8 cellular contexts compared by ENCODE assay signal in the genomic region with DNA sequence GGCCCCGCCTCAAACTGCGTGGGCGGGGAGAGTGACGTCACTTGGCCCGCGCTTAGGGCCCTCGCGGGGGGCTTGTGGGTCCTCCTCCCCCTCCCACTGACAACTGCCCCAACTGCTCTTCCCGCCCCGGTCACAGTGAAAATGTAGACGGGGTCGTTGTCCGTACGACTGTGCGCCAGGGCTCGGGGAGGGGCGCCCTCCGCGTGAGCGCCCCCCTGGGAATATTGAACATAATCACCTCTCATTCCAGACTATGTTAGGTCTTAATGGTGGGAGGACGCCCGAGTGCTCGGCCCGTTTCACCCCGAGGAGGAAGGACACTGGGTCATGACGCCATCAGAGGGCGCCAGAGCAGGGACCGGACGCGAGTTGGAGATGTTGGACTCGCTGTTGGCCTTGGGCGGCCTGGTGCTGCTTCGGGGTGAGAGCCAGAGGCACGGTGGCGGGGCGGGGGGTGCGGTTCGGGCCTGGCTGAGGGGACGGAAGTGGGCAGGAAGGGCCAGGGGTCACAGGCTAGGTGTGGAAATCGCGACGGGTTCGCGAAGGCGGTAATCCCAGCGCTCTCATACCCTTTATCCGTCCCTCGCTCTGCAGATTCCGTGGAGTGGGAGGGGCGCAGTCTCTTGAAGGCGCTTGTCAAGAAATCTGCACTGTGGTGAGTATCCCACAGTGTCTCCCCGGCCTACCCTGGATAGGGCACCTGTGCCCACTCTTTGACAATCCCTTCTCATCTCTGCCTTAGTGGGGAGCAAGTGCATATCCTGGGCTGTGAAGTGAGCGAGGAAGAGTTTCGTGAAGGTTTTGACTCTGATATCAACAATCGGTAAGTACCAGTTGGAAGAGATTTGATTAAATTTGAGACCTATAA. TPM values are rescaled to one million over a fixed set of nuclear protein-coding genes. Genes with fewer than 3 reads are reported as not detected.
DNase-seq lines count a peak whose midpoint lies in the region; TF ChIP-seq lines count a peak whose summit lies in the region.

A gene with protein sequence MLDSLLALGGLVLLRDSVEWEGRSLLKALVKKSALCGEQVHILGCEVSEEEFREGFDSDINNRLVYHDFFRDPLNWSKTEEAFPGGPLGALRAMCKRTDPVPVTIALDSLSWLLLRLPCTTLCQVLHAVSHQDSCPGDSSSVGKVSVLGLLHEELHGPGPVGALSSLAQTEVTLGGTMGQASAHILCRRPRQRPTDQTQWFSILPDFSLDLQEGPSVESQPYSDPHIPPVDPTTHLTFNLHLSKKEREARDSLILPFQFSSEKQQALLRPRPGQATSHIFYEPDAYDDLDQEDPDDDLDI (plus strand): TSS at position 40 of the 868 bp plus-strand sequence. CDS start 336 bp downstream, at position 376.

- H3K36me3 ChIP-seq in adipocyte (ENCODE audit: control insufficient read depth, insufficient read depth, low read length, severe bottlenecking) = peaks cover 29% of the 10 kb centered on the region

- peak within 1 kb of the TSS; percentile 100 for H3K27ac Mint-ChIP-seq in HFFc6

- peaks cover 33% of the 10 kb centered on the region for H3K4me1 Mint-ChIP-seq in HFFc6 (ENCODE audit: low read depth)

- H3K9me3 ChIP-seq in adipocyte (ENCODE audit: control insufficient read depth, low read length) = no peaks in the 10 kb centered on the region

- H3K36me3 Mint-ChIP-seq in HFFc6 (ENCODE audit: low read depth) = peaks cover 45% of the 10 kb centered on the region

- H3K4me1 ChIP-seq in adipocyte (ENCODE audit: control insufficient read depth, insufficient read depth, low read length) = peaks cover 28% of the 10 kb centered on the region

- H3K4me3 ChIP-seq in GM12865 (ENCODE audit: low read depth, low read length) (peak within 1 kb of the TSS; percentile 83), adipocyte (ENCODE audit: low read length) (peak within 1 kb of the TSS; percentile 88)

- H3K27me3 ChIP-seq in adipocyte (replicated peaks; ENCODE audit: control insufficient read depth, insufficient read depth, low read length) = no peaks in the 10 kb centered on the region

- peak; percentile 96 for DNase-seq in GM12865 (ENCODE audit: low read depth)
- peak; percentile 89 for DNase-seq in HFFc6
- peak; percentile 90 for DNase-seq in NAMALWA (ENCODE audit: low spot score)
- DNase-seq in SKM-1 treated with dmso at 0.1 percent for 144 hours (lab: John Stamatoyannopoulos, UW; ENCODE audit: unreplicated experiment) = peak; percentile 46
- peak; percentile 98 for DNase-seq in adipocyte (ENCODE audit: low read depth)
- peak; percentile 97 for DNase-seq in cardiac septum (ENCODE audit: low spot score)
- peak; percentile 99 for DNase-seq in posterior vena cava (ENCODE audit: low spot score)
- peak; percentile 95 for DNase-seq in ureter (ENCODE audit: low spot score)

- TF ChIP-seq CTCF in GM12865 (IDR thresholded peaks at IDR 0.05; ENCODE audit: insufficient read depth, low read depth, low read length, missing control alignments) (peak; percentile 16), HFFc6 (IDR thresholded peaks at IDR 0.05) (peak; percentile 69)

- H3K27me3 Mint-ChIP-seq in HFFc6 (ENCODE audit: insufficient read depth) = no peaks in the 10 kb centered on the region; the same call in 1 of the 2 replicates

- intact Hi-C loops in cardiac septum (cut with DNase I) (loop anchor here (1.0 to 5.0 kb wide), 3 partner anchors 13 to 320 kb away; partner anchors contain the start of genes PHF23 and SLC2A4), posterior vena cava (cut with DNase I) (loop anchor here in 1 of 2 donors (5.0 kb wide), 1 partner anchor 95 kb away; no protein-coding TSS in a partner anchor)

- peak within 1 kb of the TSS; percentile 92 for H3K4me3 Mint-ChIP-seq in HFFc6

- H3K9ac ChIP-seq in adipocyte (ENCODE audit: low read length) = peak within 1 kb of the TSS; percentile 97

- H3K9me3 Mint-ChIP-seq in HFFc6 = no peaks in the 10 kb centered on the region

RNA-seq across cellular contexts. Expression of the gene that starts here (rescaled TPM):
- 10 to 100 TPM; 28.7 to 36.1 (median 34.0) TPM for total RNA-seq in HFFc6 (2021; fragmentation: NEBNext Ultra II Directional; extraction: Animal tissue kit (Norgen Biotek cat#: 25700))
- total RNA-seq in cardiac septum = 57.5 TPM
- 10 to 100 TPM; 36.5 to 40.0 TPM for total RNA-seq in posterior vena cava
- 46.3 TPM for total RNA-seq in ureter

Comparison
In these comparisons a context has a peak if more than half of its experiments do, and no peak if none do; other contexts are left out.
1. Peak in every context shown above with its lines: DNase-seq and H3K4me3 ChIP-seq.
2. DNase-seq: peak in every context shown above with its lines; median percentile 99 in posterior vena cava; 98 in adipocyte; 97 in cardiac septum; 96 in GM12865; 95 in ureter; 90 in NAMALWA; 89 in HFFc6; 46 in SKM-1 treated with dmso at 0.1 percent for 144 hours.